In genomic region chr10:102435098-102435497, GRCh38 we compare ENCODE assay signal across 10 cellular contexts. TPM values are rescaled to one million over a fixed set of nuclear protein-coding genes. Genes with fewer than 3 reads are reported as not detected.
DNase-seq lines count a peak whose midpoint lies in the region; ATAC-seq and TF ChIP-seq lines count a peak whose summit lies in the region.
"Had no signal": no experiment of that assay in that cellular context is flagged by ENCODE, and none has a peak within 500 bp of the region (broad histone marks: within the 10 kb centered on the region; RNA-seq: fewer than 3 reads in every experiment).

No MANE protein-coding gene starts in this region.

- peak overlapping the region; percentile 77 for H3K9ac ChIP-seq in NT2/D1 (ENCODE audit: insufficient read length, low read depth)

- TF ChIP-seq POLR2A in ovary (IDR thresholded peaks at IDR 0.05) = no peak

- H3K27ac Mint-ChIP-seq in CD8-positive, alpha-beta T cell = peak overlapping the region; percentile 85
- peak overlapping the region; percentile 80 for H3K27ac Mint-ChIP-seq in endothelial cell (ENCODE audit: unreplicated experiment)

- no peaks in the 10 kb centered on the region for H3K36me3 ChIP-seq in CD8-positive, alpha-beta T cell (ENCODE audit: insufficient read depth, low read length)
- no peaks in the 10 kb centered on the region for H3K36me3 ChIP-seq in NT2/D1 (ENCODE audit: insufficient read depth, insufficient read length, low read length)
- no peaks in the 10 kb centered on the region for H3K36me3 ChIP-seq in ovary

- 14 to 21% (median 17%) methylated on average over 5 of the region's 5 CpGs for WGBS in ovary, 3 donors

- ATAC-seq in CD8-positive, alpha-beta T cell = no peak
- no peak for ATAC-seq in GM21737 (IDR thresholded peaks at IDR 0.05; ENCODE audit: unreplicated experiment)

- in situ Hi-C loops in KBM-7 (cut with MboI; ENCODE audit: low pct_unique_long_range_greater_than_20kb, low sequenced_read_pairs) = no loop called here

- H3K4me1 Mint-ChIP-seq in CD8-positive, alpha-beta T cell (ENCODE audit: low read depth) = peaks cover 54% of the 10 kb centered on the region
- H3K4me1 Mint-ChIP-seq in endothelial cell (ENCODE audit: unreplicated experiment) = peaks cover 47% of the 10 kb centered on the region

- H3K27ac ChIP-seq in CD8-positive, alpha-beta T cell (ENCODE audit: low read depth, low read length) = peak overlapping the region; percentile 2
- H3K27ac ChIP-seq in ovary = peak overlapping the region in 1 of 2 donors; percentile 64

- H3K4me3 Mint-ChIP-seq in CD8-positive, alpha-beta T cell = peak overlapping the region; percentile 78
- peak overlapping the region; percentile 47 for H3K4me3 Mint-ChIP-seq in endothelial cell (ENCODE audit: unreplicated experiment)

- no peaks in the 10 kb centered on the region for H3K9me3 Mint-ChIP-seq in CD8-positive, alpha-beta T cell
- H3K9me3 Mint-ChIP-seq in endothelial cell (ENCODE audit: unreplicated experiment) = no peaks in the 10 kb centered on the region

- no peaks in the 10 kb centered on the region for H3K27me3 Mint-ChIP-seq in CD8-positive, alpha-beta T cell (ENCODE audit: low read depth)
- peaks cover 14% of the 10 kb centered on the region for H3K27me3 Mint-ChIP-seq in endothelial cell (ENCODE audit: unreplicated experiment)

- POLR2A ChIA-PET in CD8-positive, alpha-beta T cell (lab: Charles Lee) = interaction anchor here (3.4 to 6.0 kb wide), 2 partner anchors 13 to 16 kb away, joined by 21 to 76 read pairs; partner anchors contain the start of genes C10orf95 and FBXL15

- no peaks in the 10 kb centered on the region for H3K9me3 ChIP-seq in CD8-positive, alpha-beta T cell (ENCODE audit: low read length)
- H3K9me3 ChIP-seq in NT2/D1 (ENCODE audit: insufficient read depth, low read length) (no peaks in the 10 kb centered on the region), ovary (no peaks in the 10 kb centered on the region)

- DNase-seq in CD8-positive, alpha-beta T cell = no peak
- no peak for DNase-seq in NT2/D1 (ENCODE audit: low read depth, low spot score)
- no peak for DNase-seq in endothelial cell (ENCODE audit: low spot score)
- no peak for DNase-seq in ovary
- no peak for DNase-seq in GF-D8 (lab: John Stamatoyannopoulos, UW)
- DNase-seq in KBM-7 = no peak
- no peak for DNase-seq in inferior parietal cortex (ENCODE audit: extremely low spot score)
- DNase-seq: effector CD4-positive, alpha-beta T cell had no signal

- no peaks in the 10 kb centered on the region for H3K27me3 ChIP-seq in CD8-positive, alpha-beta T cell (ENCODE audit: insufficient read depth, low read length)
- H3K27me3 ChIP-seq in NT2/D1 (ENCODE audit: insufficient read depth, insufficient read length) = peaks cover 35% of the 10 kb centered on the region
- H3K27me3 ChIP-seq in ovary = no peaks in the 10 kb centered on the region

- H3K4me3 ChIP-seq in CD8-positive, alpha-beta T cell (ENCODE audit: low read depth, low read length) = peak overlapping the region; percentile 22
- peak overlapping the region; percentile 6 for H3K4me3 ChIP-seq in NT2/D1 (ENCODE audit: insufficient read length, low read depth)
- peak overlapping the region; percentile 29 for H3K4me3 ChIP-seq in ovary

- TF ChIP-seq CTCF in CD8-positive, alpha-beta T cell (IDR thresholded peaks at IDR 0.05) = no peak
- TF ChIP-seq CTCF in endothelial cell (IDR thresholded peaks at IDR 0.05; ENCODE audit: unreplicated experiment) = no peak
- TF ChIP-seq CTCF in ovary (IDR thresholded peaks at IDR 0.05) = no peak

- CTCF ChIA-PET in CD8-positive, alpha-beta T cell (lab: Charles Lee) = interaction anchor here (2.8 to 6.8 kb wide), 2 partner anchors 13 to 35 kb away, joined by 11 to 45 read pairs; partner anchors contain the start of gene FBXL15

- peaks cover 58% of the 10 kb centered on the region for H3K4me1 ChIP-seq in CD8-positive, alpha-beta T cell (ENCODE audit: insufficient read depth, low read length)
- H3K4me1 ChIP-seq in NT2/D1 (ENCODE audit: insufficient read depth, insufficient read length) = peaks cover 8% of the 10 kb centered on the region
- peaks cover 10% of the 10 kb centered on the region for H3K4me1 ChIP-seq in ovary (ENCODE audit: insufficient read depth)

- TF ChIP-seq EP300 in ovary (IDR thresholded peaks at IDR 0.05) = no peak

- peaks cover 9% of the 10 kb centered on the region for H3K36me3 Mint-ChIP-seq in CD8-positive, alpha-beta T cell
- no peaks in the 10 kb centered on the region for H3K36me3 Mint-ChIP-seq in endothelial cell (ENCODE audit: low read depth, unreplicated experiment)

- intact Hi-C loops in CD8-positive, alpha-beta T cell (cut with DNase I, micrococcal nuclease) = loop anchor here in 1 of 2 experiments (10.0 kb wide), 1 partner anchor 380 kb away; the partner anchor contains the start of gene ARMH3
- intact Hi-C loops in ovary (cut with DNase I) = no loop called here

RNA-seq across cellular contexts. Expression of gene CUEDC2, which starts 2.7 kb away (rescaled TPM):
- total RNA-seq in CD8-positive, alpha-beta T cell = 10 to 100 TPM; 24.2 to 27.0 TPM
- 72.9 TPM for total RNA-seq in endothelial cell (ENCODE audit: unreplicated experiment)
- 10 to 100 TPM; 47.7 to 70.8 (median 61.7) TPM for total RNA-seq in ovary
- polyA plus RNA-seq in ovary = 10 to 100 TPM; 34.7 to 76.5 TPM

RNA-seq across cellular contexts. Expression of gene FBXL15, which starts 14.5 kb away (rescaled TPM):
- total RNA-seq in CD8-positive, alpha-beta T cell = 1 to 10 TPM; 7.0 to 7.9 TPM
- total RNA-seq in endothelial cell (ENCODE audit: unreplicated experiment) = 8.7 TPM
- 10 to 100 TPM; 13.5 to 31.1 (median 19.3) TPM for total RNA-seq in ovary
- 10 to 100 TPM in 1 of 2 donors, under 1 TPM in 1; 0.25 to 17.9 TPM for polyA plus RNA-seq in ovary

RNA-seq across cellular contexts. Expression of gene C10orf95, which starts 16.2 kb away (rescaled TPM):
- under 1 TPM; 0.31 to 0.35 TPM for total RNA-seq in CD8-positive, alpha-beta T cell
- total RNA-seq in endothelial cell (ENCODE audit: unreplicated experiment) (0.18 TPM), ovary (10 to 100 TPM in 1 of 7 donors, 1 to 10 TPM in 1, under 1 TPM in 3, not detected in 2; 0.37 to 22.3 (median 0.60) TPM)
- polyA plus RNA-seq in ovary = under 1 TPM in 1 of 2 donors, not detected in 1; 0.11 TPM
- total RNA-seq: urinary bladder had no signal

RNA-seq across cellular contexts. Expression of gene PSD, which starts 16.5 kb away (rescaled TPM):
- 10 to 100 TPM; 16.7 to 18.2 TPM for total RNA-seq in CD8-positive, alpha-beta T cell
- total RNA-seq in endothelial cell (ENCODE audit: unreplicated experiment) (0.31 TPM), ovary (10 to 100 TPM in 6 of 7 donors, 1 to 10 TPM in 1; 4.4 to 34.7 (median 24.5) TPM)
- 10 to 100 TPM in 1 of 2 donors, 1 to 10 TPM in 1; 4.6 to 12.4 TPM for polyA plus RNA-seq in ovary

RNA-seq across cellular contexts. Expression of gene NFKB2, which starts 39.6 kb away (rescaled TPM):
- 100 to 1,000 TPM; 369 to 398 TPM for total RNA-seq in CD8-positive, alpha-beta T cell
- total RNA-seq in endothelial cell (ENCODE audit: unreplicated experiment) = 14.2 TPM
- 10 to 100 TPM; 18.5 to 42.6 (median 35.9) TPM for total RNA-seq in ovary
- 10 to 100 TPM; 16.3 to 20.5 TPM for polyA plus RNA-seq in ovary
